ENCODE assay signal across 20 cellular contexts in the genomic region with DNA sequence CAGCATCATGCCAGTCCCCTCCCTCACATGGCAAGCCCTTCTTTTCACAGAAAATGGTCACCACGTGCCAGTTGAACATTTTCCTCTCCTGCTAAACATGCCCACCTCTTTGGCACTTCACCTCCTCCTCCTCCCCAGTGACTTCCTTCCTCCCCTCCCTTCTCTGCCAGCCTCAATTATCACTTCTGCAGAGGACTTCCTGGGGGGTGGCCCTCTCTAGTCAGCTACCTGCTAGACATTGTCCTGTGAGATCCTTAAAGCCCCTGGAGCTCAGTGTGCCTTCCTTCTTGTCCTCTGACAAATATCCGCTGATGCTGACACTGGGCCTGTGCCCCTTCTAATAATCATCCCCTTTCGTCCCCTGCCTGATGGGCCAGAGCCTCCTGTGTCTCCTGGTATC. TPM values are rescaled to one million over a fixed set of nuclear protein-coding genes. Genes with fewer than 3 reads are reported as not detected.
DNase-seq lines count a peak whose midpoint lies in the region; ATAC-seq, FAIRE-seq and TF ChIP-seq lines count a peak whose summit lies in the region.
"Had no signal": no experiment of that assay in that cellular context is flagged by ENCODE, and none has a peak within 500 bp of the region (broad histone marks: within the 10 kb centered on the region; RNA-seq: fewer than 3 reads in every experiment).

No MANE protein-coding gene starts in this region.

- no peaks in the 10 kb centered on the region for H3K9me3 ChIP-seq in BLaER1 treated with 17β-estradiol and CSF1 and Interleukin-3, amounts not matched to agents 10 nM and 100 nM (replicated peaks in 1 of 11)
- no peaks in the 10 kb centered on the region for H3K9me3 ChIP-seq in DND-41 (ENCODE audit: insufficient read depth, low read length, severe bottlenecking)
- H3K9me3 ChIP-seq in naive thymus-derived CD4-positive, alpha-beta T cell (ENCODE audit: control insufficient read depth in 2 of 3, low read length in 3 of 3): no peaks in the 10 kb centered on the region
- H3K9me3 ChIP-seq: MG63 had no signal

- no peaks in the 10 kb centered on the region for H4K20me1 ChIP-seq in BLaER1 treated with 17β-estradiol and CSF1 and Interleukin-3, amounts not matched to agents 10 nM and 100 nM
- no peaks in the 10 kb centered on the region for H4K20me1 ChIP-seq in DND-41 (ENCODE audit: insufficient read depth, low read length)

- peaks cover 5% of the 10 kb centered on the region for H3K36me3 Mint-ChIP-seq in central memory CD8-positive, alpha-beta T cell (ENCODE audit: insufficient read depth)
- no peaks in the 10 kb centered on the region for H3K36me3 Mint-ChIP-seq in nephron progenitor cell (ENCODE audit: low read depth)
- no peaks in the 10 kb centered on the region for H3K36me3 Mint-ChIP-seq in naive thymus-derived CD4-positive, alpha-beta T cell
- H3K36me3 Mint-ChIP-seq: CD14-positive monocyte had no signal

- H3K9me3 Mint-ChIP-seq in central memory CD8-positive, alpha-beta T cell: no peaks in the 10 kb centered on the region
- H3K9me3 Mint-ChIP-seq in nephron progenitor cell: no peaks in the 10 kb centered on the region
- peaks cover 0 to 2% (median 0%) of the 10 kb centered on the region in 11 donors for H3K9me3 Mint-ChIP-seq in naive thymus-derived CD4-positive, alpha-beta T cell
- H3K9me3 Mint-ChIP-seq: CD14-positive monocyte had no signal

- H2AFZ ChIP-seq in DND-41 (ENCODE audit: low read depth, low read length): no peak overlapping the region

- H3K4me1 ChIP-seq in BLaER1 treated with 17β-estradiol and CSF1 and Interleukin-3, amounts not matched to agents 10 nM and 100 nM: peaks cover 0 to 21% (median 12%) of the 10 kb centered on the region in 10 experiments; a peak in 16 of 20 replicates
- H3K4me1 ChIP-seq in DND-41 (ENCODE audit: insufficient read depth, low read length): peaks cover 3% of the 10 kb centered on the region; the same call in 1 of the 2 replicates
- H3K4me1 ChIP-seq in naive thymus-derived CD4-positive, alpha-beta T cell (ENCODE audit: control insufficient read depth in 2 of 2, insufficient read depth in 2 of 2, low read length in 2 of 2): peaks cover 0 to 41% of the 10 kb centered on the region in 2 donors

- H3K4me1 Mint-ChIP-seq in central memory CD8-positive, alpha-beta T cell: peaks cover 58% of the 10 kb centered on the region
- peaks cover 27% of the 10 kb centered on the region for H3K4me1 Mint-ChIP-seq in nephron progenitor cell
- peaks cover 0 to 15% (median 7%) of the 10 kb centered on the region in 7 donors for H3K4me1 Mint-ChIP-seq in naive thymus-derived CD4-positive, alpha-beta T cell

- no peaks in the 10 kb centered on the region for H3K36me3 ChIP-seq in BLaER1 treated with 17β-estradiol and CSF1 and Interleukin-3, amounts not matched to agents 10 nM and 100 nM
- H3K36me3 ChIP-seq in DND-41 (ENCODE audit: insufficient read depth, low read length): no peaks in the 10 kb centered on the region
- H3K36me3 ChIP-seq in naive thymus-derived CD4-positive, alpha-beta T cell (ENCODE audit: control insufficient read depth in 2 of 3, insufficient read depth in 3 of 3, low read length in 3 of 3): no peaks in the 10 kb centered on the region
- H3K36me3 ChIP-seq: MG63 had no signal

- peak; percentile 58; the same call in 2 of the 3 replicates for ATAC-seq in DND-41 (ENCODE audit: insufficient read depth, low read depth)
- peak; percentile 38 for ATAC-seq in central memory CD8-positive, alpha-beta T cell (replicated peaks; ENCODE audit: extremely low read depth, poor library complexity, severe bottlenecking)
- no peak for ATAC-seq in naive thymus-derived CD4-positive, alpha-beta T cell

- H3K4me3 Mint-ChIP-seq in central memory CD8-positive, alpha-beta T cell: peak overlapping the region; percentile 40
- H3K4me3 Mint-ChIP-seq in nephron progenitor cell: no peak overlapping the region
- no peak overlapping the region for H3K4me3 Mint-ChIP-seq in naive thymus-derived CD4-positive, alpha-beta T cell
- H3K4me3 Mint-ChIP-seq: CD14-positive monocyte had no signal

- peak overlapping the region; percentile 3 to 59 (median 40); a peak in 16 of 22 replicates for H3K4me2 ChIP-seq in BLaER1 treated with 17β-estradiol and CSF1 and Interleukin-3, amounts not matched to agents 10 nM and 100 nM
- no peak overlapping the region for H3K4me2 ChIP-seq in DND-41 (ENCODE audit: insufficient read depth, low read length)

- TF ChIP-seq CTCF in DND-41 (IDR thresholded peaks at IDR 0.05; ENCODE audit: borderline replicate concordance, extremely low read depth, low read length, poor library complexity, severe bottlenecking) (no peak), nephron progenitor cell (IDR thresholded peaks at IDR 0.05) (no peak)

- H3K4me3 ChIP-seq in BLaER1 treated with 17β-estradiol and CSF1 and Interleukin-3, amounts not matched to agents 10 nM and 100 nM: no peak overlapping the region
- no peak overlapping the region for H3K4me3 ChIP-seq in DND-41 (ENCODE audit: low read depth in 1 of 2, low read length in 2 of 2)
- no peak overlapping the region for H3K4me3 ChIP-seq in naive thymus-derived CD4-positive, alpha-beta T cell (ENCODE audit: low read length)
- H3K4me3 ChIP-seq: MG63 had no signal

- DNase-seq in DND-41: no peak
- peak in 1 of 2 donors; percentile 34 for DNase-seq in central memory CD8-positive, alpha-beta T cell (ENCODE audit: low spot score in 2 of 2)
- DNase-seq in nephron progenitor cell: no peak
- no peak for DNase-seq in H54 (ENCODE audit: insufficient read length, low spot score)
- DNase-seq in naive thymus-derived CD4-positive, alpha-beta T cell: no peak
- no peak for DNase-seq in occipital lobe (lab: John Stamatoyannopoulos, UW)
- DNase-seq: ACHN, DMS79 treated with DMSO at 0.1 percent for 48 hours, Karpas-422, MG63, NCI-H1092, NCI-H146, NCI-H2081, NCI-H2171 treated with DMSO at 0.1 percent for 48 hours, NCI-H446, NCI-H526 treated with DMSO at 0.1 percent for 48 hours, Right ventricle myocardium superior had no signal

- no peak for TF ChIP-seq POLR2A in H54 (IDR thresholded peaks at IDR 0.05; ENCODE audit: low read depth, low read length)

- intact Hi-C loops in naive thymus-derived CD4-positive, alpha-beta T cell (cut with micrococcal nuclease): no loop called here

- no peak for FAIRE-seq in H54 (lab: Jason Lieb, UNC)
- FAIRE-seq: H1 had no signal

- no peaks in the 10 kb centered on the region for H3K27me3 Mint-ChIP-seq in central memory CD8-positive, alpha-beta T cell
- peaks cover 6% of the 10 kb centered on the region for H3K27me3 Mint-ChIP-seq in nephron progenitor cell (ENCODE audit: low read depth, poor library complexity)
- H3K27me3 Mint-ChIP-seq in naive thymus-derived CD4-positive, alpha-beta T cell: peaks cover 0 to 9% (median 6%) of the 10 kb centered on the region in 5 donors

- CTCF ChIA-PET in naive thymus-derived CD4-positive, alpha-beta T cell (lab: Charles Lee): no interaction called here

- POLR2A ChIA-PET in naive thymus-derived CD4-positive, alpha-beta T cell (lab: Charles Lee): no interaction called here

- no peak overlapping the region for H3K9ac ChIP-seq in BLaER1 treated with 17β-estradiol and CSF1 and Interleukin-3, amounts not matched to agents 10 nM and 100 nM
- no peak overlapping the region for H3K9ac ChIP-seq in DND-41 (ENCODE audit: low read depth, low read length)

- H3K79me2 ChIP-seq in DND-41 (ENCODE audit: insufficient read depth, low read length): no peaks in the 10 kb centered on the region

- H3K27ac ChIP-seq in BLaER1 treated with 17β-estradiol and CSF1 and Interleukin-3, amounts not matched to agents 10 nM and 100 nM: no peak overlapping the region
- H3K27ac ChIP-seq in DND-41 (ENCODE audit: low read length): no peak overlapping the region
- no peak overlapping the region for H3K27ac ChIP-seq in naive thymus-derived CD4-positive, alpha-beta T cell (ENCODE audit: low read depth, low read length)

- H3K27me3 ChIP-seq in BLaER1 treated with 17β-estradiol and CSF1 and Interleukin-3, amounts not matched to agents 10 nM and 100 nM: no peaks in the 10 kb centered on the region
- H3K27me3 ChIP-seq in DND-41 (ENCODE audit: insufficient read depth, low read length, poor library complexity): peaks cover 3% of the 10 kb centered on the region
- no peaks in the 10 kb centered on the region for H3K27me3 ChIP-seq in naive thymus-derived CD4-positive, alpha-beta T cell (ENCODE audit: control insufficient read depth in 2 of 2, insufficient read depth in 2 of 2, low read length in 2 of 2)
- H3K27me3 ChIP-seq: MG63 had no signal

- peak overlapping the region; percentile 86 for H3K27ac Mint-ChIP-seq in central memory CD8-positive, alpha-beta T cell (ENCODE audit: low read depth)
- peak overlapping the region; percentile 8 for H3K27ac Mint-ChIP-seq in nephron progenitor cell
- no peak overlapping the region for H3K27ac Mint-ChIP-seq in naive thymus-derived CD4-positive, alpha-beta T cell
- H3K27ac Mint-ChIP-seq: CD14-positive monocyte had no signal

RNA-seq across cellular contexts. Expression of gene E2F8, which starts 43.3 kb away (rescaled TPM):
- total RNA-seq in naive thymus-derived CD4-positive, alpha-beta T cell: 10 to 100 TPM in 1 of 5 experiments, under 1 TPM in 1, not detected in 3; 0.17 to 25.4 TPM
- polyA plus RNA-seq in naive thymus-derived CD4-positive, alpha-beta T cell: not detected
- 0.62 TPM for total RNA-seq in occipital lobe
- polyA plus RNA-seq: CD14-positive monocyte had no signal

Comparison
In these comparisons a context has a peak if more than half of its experiments do, and no peak if none do; other contexts are left out.
1. H3K27ac Mint-ChIP-seq: peak in central memory CD8-positive, alpha-beta T cell (single experiment) and nephron progenitor cell (single experiment); none in naive thymus-derived CD4-positive, alpha-beta T cell (0 of 9).